In the genomic region with DNA sequence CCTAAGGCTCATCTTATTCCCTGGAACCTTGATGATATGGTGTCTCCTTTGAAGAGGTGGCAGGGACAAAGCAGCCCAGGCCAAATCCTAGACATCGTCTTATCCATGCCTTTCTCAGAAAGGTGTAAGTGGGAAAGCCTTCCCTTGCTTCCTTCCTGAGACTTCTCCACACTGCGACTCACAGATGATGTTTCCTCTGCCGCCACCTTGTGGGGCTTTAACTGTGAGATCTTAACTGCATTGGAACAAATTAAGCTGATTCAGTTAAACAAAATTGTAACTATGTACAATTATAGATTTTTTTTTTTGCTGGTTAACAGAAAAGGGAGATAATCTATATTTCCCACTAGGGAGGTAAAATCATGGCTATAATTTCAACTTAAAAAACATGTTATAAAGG, we compare ENCODE assay signal across 8 cellular contexts. TPM values are rescaled to one million over a fixed set of nuclear protein-coding genes. Genes with fewer than 3 reads are reported as not detected.
DNase-seq lines count a peak whose midpoint lies in the region; ATAC-seq and TF ChIP-seq lines count a peak whose summit lies in the region.

No MANE protein-coding gene starts in this region.

- POLR2A ChIA-PET in GM10248 (lab: Yijun Ruan, JAX): no interaction called here

- CTCF ChIA-PET in GM10248 (lab: Yijun Ruan, JAX): interaction anchor here (0.6 to 3.2 kb wide), 20 partner anchors 9 to 180 kb away, joined by 3 to 28 read pairs (median 5); a partner anchor contains a TSS

- DNase-seq in AG08395 (ENCODE audit: low spot score): peak; percentile 9
- no peak for DNase-seq in GM10248 (ENCODE audit: extremely low spot score)
- DNase-seq in NCI-H69 (lab: John Stamatoyannopoulos, UW): peak; percentile 35
- DNase-seq in dermis blood vessel endothelial cell: peak; percentile 45
- DNase-seq in pons (ENCODE audit: low spot score): peak; percentile 67
- no peak for DNase-seq in SHP77 treated with DMSO at 0.1 percent for 48 hours (lab: John Stamatoyannopoulos, UW)

- ATAC-seq in HG02642 (IDR thresholded peaks at IDR 0.05; ENCODE audit: poor library complexity, unreplicated experiment) (peak; percentile 78), GM21737 (IDR thresholded peaks at IDR 0.05; ENCODE audit: unreplicated experiment) (no peak)

- peak; percentile 63 for TF ChIP-seq CTCF in GM10248 (IDR thresholded peaks at IDR 0.05; ENCODE audit: control extremely low read depth, extremely low read depth, low read depth, missing control alignments)

RNA-seq across cellular contexts. Expression of a gene that starts 10.0 kb away (rescaled TPM):
- 12.9 and 14.8 TPM in 2 replicates for total RNA-seq in dermis blood vessel endothelial cell

RNA-seq across cellular contexts. Expression of a gene that starts 15.5 kb away (rescaled TPM):
- total RNA-seq in dermis blood vessel endothelial cell: 8.2 and 18.7 TPM in 2 replicates

Comparison
In these comparisons a context has a peak if more than half of its experiments do, and no peak if none do; other contexts are left out.
1. DNase-seq: peak in AG08395 (single experiment), NCI-H69 (single experiment), dermis blood vessel endothelial cell (single experiment) and pons (single experiment); none in GM10248 (single experiment) and SHP77 treated with DMSO at 0.1 percent for 48 hours (single experiment).